19 cellular contexts compared by ENCODE assay signal in genomic region chr21:38234395-38235142, GRCh38. TPM values are rescaled to one million over a fixed set of nuclear protein-coding genes. Genes with fewer than 3 reads are reported as not detected.
A peak's percentile ranks its signal among the peaks of the same experiment; 100 is the strongest.
DNase-seq lines count a peak whose midpoint lies in the region; ATAC-seq and TF ChIP-seq lines count a peak whose summit lies in the region.
"Had no signal": no experiment of that assay in that cellular context is flagged by ENCODE, and none has a peak within 500 bp of the region (broad histone marks: within the 10 kb centered on the region; RNA-seq: fewer than 3 reads in every experiment).

No MANE protein-coding gene starts in this region.

- DNase-seq in NCI-H2196 (lab: John Stamatoyannopoulos, UW; ENCODE audit: unreplicated experiment) (peak; percentile 26), NCI-H2196 treated with DMSO at 0.1 percent for 48 hours (lab: John Stamatoyannopoulos, UW; ENCODE audit: unreplicated experiment) (no peak), epithelial cell of prostate (ENCODE audit: low read depth, low spot score) (peak; percentile 77), mucosa of descending colon (peak in 1 of 3 donors; percentile 75), ureter (ENCODE audit: low spot score) (peak; percentile 72)
- DNase-seq: activated CD4-positive, alpha-beta T cell treated with anti-CD3 and anti-CD28 coated beads, Interleukin-2, amount 50 U/mL, for 1 hour; activated gamma-delta T cell treated with Interleukin-2 at 50 U/mL for 16 hours; amygdala; effector memory CD8-positive, alpha-beta T cell; GF-D8; HFFc6; hippocampal formation; Karpas-422; kidney glomerular epithelial cell; NCI-H345 had no signal

- H3K4me3 ChIP-seq in mucosa of descending colon, result no peak overlapping the region
- H3K4me3 ChIP-seq: BLaER1 had no signal

- no peaks in the 10 kb centered on the region for H3K4me1 ChIP-seq in mucosa of descending colon (ENCODE audit: low read depth)
- H3K4me1 ChIP-seq: BLaER1 had no signal

- ATAC-seq in mucosa of descending colon (peak; percentile 70), HG03565 (IDR thresholded peaks at IDR 0.05; ENCODE audit: unreplicated experiment) (no peak), HG03108 (IDR thresholded peaks at IDR 0.05; ENCODE audit: unreplicated experiment) (no peak), HG02870 (IDR thresholded peaks at IDR 0.05; ENCODE audit: unreplicated experiment) (no peak)
- ATAC-seq: effector memory CD8-positive, alpha-beta T cell had no signal

- TF ChIP-seq CTCF in mucosa of descending colon (IDR thresholded peaks at IDR 0.05), result no peak

- intact Hi-C loops in mucosa of descending colon (cut with DNase I, micrococcal nuclease), result no loop called here

- peaks cover 14% of the 10 kb centered on the region for H3K9me3 ChIP-seq in mucosa of descending colon

- H3K36me3 ChIP-seq in mucosa of descending colon (ENCODE audit: low read depth), result no peaks in the 10 kb centered on the region
- H3K36me3 ChIP-seq: BLaER1 had no signal

- H3K27ac ChIP-seq in epithelial cell of prostate, result peak overlapping the region; percentile 83
- H3K27ac ChIP-seq: BLaER1 had no signal

RNA-seq across cellular contexts. Expression of gene KCNJ15, which starts 22.2 kb away (rescaled TPM):
- total RNA-seq in mucosa of descending colon (under 1 TPM in 2 of 3 donors, not detected in 1; 0.44 to 0.77 TPM), ureter (58.5 TPM)

Comparison
In these comparisons a context has a peak if more than half of its experiments do, and no peak if none do; other contexts are left out.
1. RNA of gene KCNJ15, which starts 22.2 kb away (total RNA-seq): 58.5 TPM in ureter (single experiment); 0.44 to 0.77 TPM in mucosa of descending colon; every median in the first group is over 10 times any median in the second.